In genomic region chr3:193620650-193621049, GRCh38 we compare ENCODE assay signal across 10 cellular contexts. TPM values are rescaled to one million over a fixed set of nuclear protein-coding genes. Genes with fewer than 3 reads are reported as not detected.
DNase-seq lines count a peak whose midpoint lies in the region; ATAC-seq and TF ChIP-seq lines count a peak whose summit lies in the region.
"Had no signal": no experiment of that assay in that cellular context is flagged by ENCODE, and none has a peak within 500 bp of the region (broad histone marks: within the 10 kb centered on the region; RNA-seq: fewer than 3 reads in every experiment).

No MANE protein-coding gene starts in this region.

- no peak overlapping the region for H2AK9ac ChIP-seq in IMR-90 (replicated peaks; ENCODE audit: low read depth, low read length, poor library complexity)

- no peak overlapping the region for H3K4ac ChIP-seq in IMR-90 (ENCODE audit: low read depth, low read length)

- H2BK120ac ChIP-seq in IMR-90 (ENCODE audit: low read depth, low read length) = no peak overlapping the region

- H2BK5ac ChIP-seq in IMR-90 (ENCODE audit: low read depth, low read length, poor library complexity, severe bottlenecking) = no peak overlapping the region

- no peaks in the 10 kb centered on the region for H3K9me3 ChIP-seq in GM23248 (ENCODE audit: low read depth)
- H3K9me3 ChIP-seq in IMR-90 (ENCODE audit: control insufficient read depth, insufficient read depth, low read length) = no peaks in the 10 kb centered on the region
- no peaks in the 10 kb centered on the region for H3K9me3 ChIP-seq in CD8-positive, alpha-beta memory T cell (ENCODE audit: low read length)

- H3K4me1 Mint-ChIP-seq in CD8-positive, alpha-beta memory T cell = peaks cover 10 to 17% (median 15%) of the 10 kb centered on the region in 3 donors

- POLR2A ChIA-PET in IMR-90 (lab: Charles Lee; ENCODE audit: unreplicated experiment) = no interaction called here
- POLR2A ChIA-PET in CD8-positive, alpha-beta memory T cell (lab: Charles Lee) = no interaction called here

- H3K4me1 ChIP-seq in GM23248 (ENCODE audit: insufficient read depth) (peaks cover 3% of the 10 kb centered on the region; the same call in 1 of the 2 replicates), IMR-90 (ENCODE audit: control insufficient read depth, insufficient read depth, low read length) (peaks cover 3% of the 10 kb centered on the region; the same call in 1 of the 2 replicates)
- H3K4me1 ChIP-seq in CD8-positive, alpha-beta memory T cell (ENCODE audit: insufficient read depth, low read length) = no peaks in the 10 kb centered on the region

- peaks cover 3% of the 10 kb centered on the region in 2 experiments; a peak in 3 of 4 replicates for H3K79me1 ChIP-seq in IMR-90 (ENCODE audit: low read depth in 1 of 2, low read length in 2 of 2)

- in situ Hi-C loops in GM23248 (cut with MboI) = no loop called here
- in situ Hi-C loops in IMR-90 (cut with MboI; ENCODE audit: low sequenced_read_pairs) = no loop called here

- DNase-seq in NCI-H2196 (lab: John Stamatoyannopoulos, UW; ENCODE audit: unreplicated experiment) (peak; percentile 37), NCI-H2196 treated with DMSO at 0.1 percent for 48 hours (lab: John Stamatoyannopoulos, UW; ENCODE audit: unreplicated experiment) (no peak), GM23248 (peak; percentile 44), IMR-90 (peak; percentile 66), left lobe of liver (ENCODE audit: low spot score) (no peak), NCI-H1417 treated with DMSO at 0.1 percent for 48 hours (lab: John Stamatoyannopoulos, UW) (no peak)
- no peak for DNase-seq in CD8-positive, alpha-beta memory T cell

- H3K27ac ChIP-seq in GM23248 (no peak overlapping the region), IMR-90 (ENCODE audit: insufficient read depth, low read length) (no peak overlapping the region)
- H3K27ac ChIP-seq in CD8-positive, alpha-beta memory T cell (ENCODE audit: low read depth, low read length) = no peak overlapping the region
- H3K27ac ChIP-seq: 22Rv1 had no signal

- H3K4me3 ChIP-seq in GM23248 (no peak overlapping the region), IMR-90 (ENCODE audit: insufficient read depth, low read depth, low read length) (no peak overlapping the region)
- no peak overlapping the region for H3K4me3 ChIP-seq in CD8-positive, alpha-beta memory T cell (ENCODE audit: low read length)

- H4K5ac ChIP-seq in IMR-90 (ENCODE audit: low read depth, low read length) = no peak overlapping the region

- no peak overlapping the region for H2BK15ac ChIP-seq in IMR-90 (ENCODE audit: low read depth, low read length)

- intact Hi-C loops in IMR-90 (cut with micrococcal nuclease) = no loop called here

- TF ChIP-seq RAD21 in IMR-90 (IDR thresholded peaks at IDR 0.05; ENCODE audit: low read length) = no peak

- no peak overlapping the region for H3K23ac ChIP-seq in IMR-90 (ENCODE audit: low read depth, low read length)

- no peaks in the 10 kb centered on the region for H3K27me3 Mint-ChIP-seq in CD8-positive, alpha-beta memory T cell

- H3K27ac Mint-ChIP-seq in CD8-positive, alpha-beta memory T cell = peak overlapping the region in 1 of 8 donors; percentile 38

- no peaks in the 10 kb centered on the region for H3K9me3 Mint-ChIP-seq in CD8-positive, alpha-beta memory T cell

- H3K27me3 ChIP-seq in GM23248 (replicated peaks; ENCODE audit: insufficient read depth) (no peaks in the 10 kb centered on the region), IMR-90 (ENCODE audit: control insufficient read depth, insufficient read depth, low read length) (no peaks in the 10 kb centered on the region)
- H3K27me3 ChIP-seq in CD8-positive, alpha-beta memory T cell (ENCODE audit: insufficient read depth, low read length, poor library complexity, severe bottlenecking) = no peaks in the 10 kb centered on the region

- no peak overlapping the region for H2AFZ ChIP-seq in GM23248
- H2AFZ ChIP-seq in IMR-90 (replicated peaks; ENCODE audit: low read length, poor library complexity) = no peak overlapping the region

- H3K56ac ChIP-seq in IMR-90 (ENCODE audit: extremely low read depth, insufficient read depth, low read length) = no peak overlapping the region

- H3K9me1 ChIP-seq in IMR-90 (ENCODE audit: insufficient read depth, low read length) = no peaks in the 10 kb centered on the region

- H2AK5ac ChIP-seq in IMR-90 (ENCODE audit: low read depth, low read length) = no peak overlapping the region

- H2BK20ac ChIP-seq in IMR-90 (ENCODE audit: low read depth, low read length) = no peak overlapping the region

- H3K9ac ChIP-seq in GM23248 (no peak overlapping the region), IMR-90 (ENCODE audit: low read depth, low read length) (no peak overlapping the region)

- no peak overlapping the region for H3K4me3 Mint-ChIP-seq in CD8-positive, alpha-beta memory T cell

- no peak overlapping the region for H3K4me2 ChIP-seq in GM23248 (ENCODE audit: unreplicated experiment)
- H3K4me2 ChIP-seq in IMR-90 (ENCODE audit: low read depth, low read length) = no peak overlapping the region

- CTCF ChIA-PET in IMR-90 (lab: Yijun Ruan, JAX) = interaction anchor here (1.4 kb wide), 1 partner anchor 10 kb away, joined by 3 read pairs; no protein-coding TSS in a partner anchor
- CTCF ChIA-PET in CD8-positive, alpha-beta memory T cell (lab: Charles Lee) = interaction anchor here (0.7 kb wide), 1 partner anchor 18 kb away, joined by 3 read pairs; no protein-coding TSS in a partner anchor

- H4K20me1 ChIP-seq in GM23248 (ENCODE audit: insufficient read depth) = no peaks in the 10 kb centered on the region
- H4K20me1 ChIP-seq in IMR-90 (ENCODE audit: insufficient read depth, low read length) = no peaks in the 10 kb centered on the region

- H3K18ac ChIP-seq in IMR-90 (ENCODE audit: low read depth, low read length) = no peak overlapping the region

- peaks cover 4% of the 10 kb centered on the region; the same call in 1 of the 2 replicates for H3F3A ChIP-seq in GM23248 (ENCODE audit: insufficient read depth)

- no peaks in the 10 kb centered on the region for H3K9me2 ChIP-seq in GM23248 (ENCODE audit: insufficient read depth)

- no peak for TF ChIP-seq CTCF in IMR-90 (conservative IDR thresholded peaks at IDR 0.05; ENCODE audit: low read depth, low read length)

- no peak overlapping the region for H4K8ac ChIP-seq in IMR-90 (ENCODE audit: low read depth in 2 of 2, low read length in 2 of 2)

- ATAC-seq in IMR-90 (ENCODE audit: low read depth) = peak; percentile 94
- peak; percentile 17 for ATAC-seq in left lobe of liver
- ATAC-seq in HG02763 (IDR thresholded peaks at IDR 0.05; ENCODE audit: unreplicated experiment) = no peak
- ATAC-seq: HCT116 had no signal

- peaks cover 0 to 67% (median 16%) of the 10 kb centered on the region in 3 donors for H3K36me3 Mint-ChIP-seq in CD8-positive, alpha-beta memory T cell

- no peak overlapping the region for H3K14ac ChIP-seq in IMR-90 (replicated peaks; ENCODE audit: low read depth, low read length)

- H4K91ac ChIP-seq in IMR-90 (ENCODE audit: insufficient read depth, low read depth, low read length) = no peak overlapping the region

- no peak for TF ChIP-seq POLR2A in IMR-90 (IDR thresholded peaks at IDR 0.05; ENCODE audit: low read depth, low read length)

- H3K36me3 ChIP-seq in GM23248 (ENCODE audit: low read depth) = peaks cover 19% of the 10 kb centered on the region
- peaks cover 10% of the 10 kb centered on the region for H3K36me3 ChIP-seq in IMR-90 (ENCODE audit: control insufficient read depth, insufficient read depth, low read length)
- peaks cover 8% of the 10 kb centered on the region for H3K36me3 ChIP-seq in CD8-positive, alpha-beta memory T cell (ENCODE audit: insufficient read depth, low read length)

- dilution Hi-C loops in IMR-90 (cut with HindIII; ENCODE audit: low sequenced_read_pairs, unreplicated experiment) = no loop called here

- peaks cover 26% of the 10 kb centered on the region; the same call in 1 of the 2 replicates for H3K79me2 ChIP-seq in GM23248 (ENCODE audit: insufficient read depth)

- no TSS peak for BruUV-seq in IMR-90 (replicated peaks; lab: Mats Ljungman, UMichigan)

TF ChIP-seq in IMR-90, 13 proteins besides CTCF, POLR2A, EP300 and RAD21:
- TF ChIP-seq NFE2L2 (IDR thresholded peaks at IDR 0.05; ENCODE audit: low read depth, low read length) = peak; percentile 35; the same call in 1 of the 2 replicates
- peak; percentile 56; the same call in 1 of the 2 replicates for TF ChIP-seq FOS (IDR thresholded peaks at IDR 0.05; ENCODE audit: low read depth, low read length)
- TF ChIP-seq BHLHE40 (IDR thresholded peaks at IDR 0.05; ENCODE audit: low read depth, low read length) = no peak
TF ChIP-seq in IMR-90: peak in this region for 2.

RNA-seq across cellular contexts. Expression of gene OPA1, which starts 27.6 kb away (rescaled TPM):
- 42.2 and 51.5 TPM in 2 replicates for total RNA-seq in GM23248 (2014; rRNA removed; shearing (Covaris generic))
- polyA plus RNA-seq in GM23248 (2016; fragmentation: Nextera tagmentation; extraction: Ambion mirVana) (29.0 and 31.7 TPM in 2 replicates), IMR-90 (2012; rRNA removed) (15.0 and 17.8 TPM in 2 replicates)
- total RNA-seq in IMR-90 (2012; rRNA removed) (73.7 and 95.5 TPM in 2 replicates), left lobe of liver (29.3 TPM)
- polyA plus RNA-seq in IMR-90 (2012; cell fraction: cytosol; rRNA removed) = 1.9 and 7.1 TPM in 2 replicates
- polyA plus RNA-seq in IMR-90 (2012; cell fraction: nucleus; rRNA removed; ENCODE audit: low replicate concordance) = 3.5 and 13.6 TPM in 2 replicates
- 10 to 100 TPM; 86.1 to 93.7 TPM for total RNA-seq in CD8-positive, alpha-beta memory T cell
- 25.4 TPM for polyA plus RNA-seq in CD8-positive, alpha-beta memory T cell

Comparison
In these comparisons a context has a peak if more than half of its experiments do, and no peak if none do; other contexts are left out.
1. DNase-seq: peak in NCI-H2196 (single experiment), GM23248 (single experiment) and IMR-90 (single experiment); none in NCI-H2196 treated with DMSO at 0.1 percent for 48 hours (single experiment), left lobe of liver (single experiment), NCI-H1417 treated with DMSO at 0.1 percent for 48 hours (single experiment) and CD8-positive, alpha-beta memory T cell (0 of 5).